8 cellular contexts compared by ENCODE assay signal in the genomic region with DNA sequence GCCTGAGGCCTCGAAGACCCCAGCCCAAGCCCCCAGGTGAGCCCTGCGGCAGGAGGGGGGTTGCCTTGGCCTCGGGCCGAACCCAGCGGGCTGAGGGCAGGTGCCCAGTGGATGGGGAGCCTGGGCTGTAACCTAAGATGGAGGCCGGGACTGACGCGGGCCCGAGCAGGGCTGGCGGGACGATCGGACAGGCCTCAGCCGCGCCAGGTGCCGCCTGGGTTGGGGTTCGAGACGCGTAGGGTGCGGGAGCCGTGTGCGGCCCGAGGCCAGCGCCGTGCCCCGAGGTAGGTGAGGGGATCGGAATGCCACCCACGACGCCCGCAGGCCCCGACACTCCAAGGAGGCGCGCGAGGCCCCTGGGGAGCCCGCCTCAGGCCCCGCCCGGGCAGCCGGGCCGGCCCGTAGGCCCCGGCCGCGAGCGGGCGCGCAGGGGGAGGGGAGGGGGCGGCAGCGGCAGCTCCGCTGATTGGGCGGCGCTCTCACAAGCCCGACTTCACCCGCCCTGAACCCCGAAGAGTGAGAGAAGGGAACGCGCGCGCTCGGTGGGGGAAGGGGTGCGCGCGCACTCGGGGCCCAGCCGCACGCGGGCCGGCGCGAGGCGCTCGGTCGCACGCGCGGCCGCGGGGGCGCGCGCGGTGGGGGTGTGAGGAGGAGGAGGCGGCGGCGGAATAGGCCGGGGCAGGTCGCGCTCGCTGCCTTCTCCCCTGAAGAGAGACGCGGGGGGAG. TPM values are rescaled to one million over a fixed set of nuclear protein-coding genes. Genes with fewer than 3 reads are reported as not detected.
DNase-seq lines count a peak whose midpoint lies in the region; ATAC-seq, FAIRE-seq and TF ChIP-seq lines count a peak whose summit lies in the region.

TSS of gene NSD1 (plus strand) at position 655 of the 726 bp plus-strand sequence. CDS start 1,331 bp downstream, outside the sequence.

- H3K23me2 ChIP-seq in H1 (ENCODE audit: low read depth, low read length): peaks cover 10% of the 10 kb centered on the region; the same call in 1 of the 2 replicates

- no peak within 1 kb of the TSS for H3K23ac ChIP-seq in H1 (ENCODE audit: insufficient read length)

- peaks cover 2% of the 10 kb centered on the region; the same call in 1 of the 2 replicates for H3K79me1 ChIP-seq in H1 (ENCODE audit: low read depth, low read length)

- TF ChIP-seq EP300 in H1 (IDR thresholded peaks at IDR 0.05; ENCODE audit: borderline replicate concordance in 1 of 2, low read depth in 2 of 2, low read length in 2 of 2): no peak; a peak in 1 of 3 replicates

- no peaks in the 10 kb centered on the region for H3K9me3 ChIP-seq in H1 (ENCODE audit: insufficient read depth in 2 of 2, low read depth in 1 of 2, low read length in 1 of 2)

- peaks cover 0 to 4% of the 10 kb centered on the region in 2 experiments for H4K20me1 ChIP-seq in H1 (replicated peaks in 1 of 2; ENCODE audit: control insufficient read depth in 1 of 2, insufficient read depth in 2 of 2, low read length in 2 of 2)

- peak within 1 kb of the TSS; percentile 99 for H4K8ac ChIP-seq in H1 (ENCODE audit: extremely low read depth, insufficient read depth, low read length)

- H3K18ac ChIP-seq in H1 (ENCODE audit: extremely low read depth, low read length): peak within 1 kb of the TSS; percentile 100

- no peak for FAIRE-seq in H1 (lab: Jason Lieb, UNC)

- peak within 1 kb of the TSS; percentile 95 to 99 (median 96) for H3K9ac ChIP-seq in H1 (replicated peaks in 1 of 4; ENCODE audit: extremely low read depth in 1 of 4, low read depth in 3 of 4, low read length in 3 of 4)

- 0% methylated on average over 21 of the region's 89 CpGs; no CpG with 5 or more reads in 1 of the 2 experiments for WGBS in H1 (ENCODE audit: extremely low coverage in 1 of 2, insufficient coverage in 1 of 2, insufficient read length in 1 of 2, insufficient replicate concordance in 2 of 2, low coverage in 1 of 2, low lambda C conversion rate in 2 of 2, missing lambda C conversion rate in 1 of 2), 2 experiments

- TF ChIP-seq RAD21 in H1 (IDR thresholded peaks at IDR 0.05 in 1 of 2, conservative IDR thresholded peaks at IDR 0.05 in 1 of 2; ENCODE audit: low read depth in 2 of 2, low read length in 2 of 2): no peak

- H2BK5ac ChIP-seq in H1 (ENCODE audit: low read depth, low read length): peak within 1 kb of the TSS; percentile 99

- H3K79me2 ChIP-seq in H1 (ENCODE audit: control insufficient read depth in 1 of 2, insufficient read depth in 2 of 2, low read length in 2 of 2): peaks cover 37 to 54% of the 10 kb centered on the region in 2 experiments

- peak within 1 kb of the TSS; percentile 52 for H2BK120ac ChIP-seq in H1 (replicated peaks; ENCODE audit: low read depth, low read length)

- peak within 1 kb of the TSS; percentile 72 for H2BK12ac ChIP-seq in H1 (ENCODE audit: low read depth, low read length)

- peak within 1 kb of the TSS; percentile 86; the same call in 1 of the 2 replicates for H2AK5ac ChIP-seq in H1 (ENCODE audit: low read depth, low read length)

- H3K27ac ChIP-seq in H1 (ENCODE audit: low read depth, low read length): peak within 1 kb of the TSS; percentile 98

- TF ChIP-seq CTCF in H1 (IDR thresholded peaks at IDR 0.05; ENCODE audit: control extremely low read depth in 1 of 3, insufficient read depth in 1 of 3, low read depth in 1 of 3, low read length in 3 of 3): no peak

- CTCF ChIA-PET in H1 (lab: Charles Lee; ENCODE audit: partially characterized antibody): interaction anchor here (1.2 to 8.1 kb wide), 2 partner anchors 20 to 168 kb away, joined by 4 to 77 read pairs; no protein-coding TSS in a partner anchor

- no peak within 1 kb of the TSS for H2AFZ ChIP-seq in H1 (ENCODE audit: low read length)

- peak; percentile 79 to 87 for TF ChIP-seq POLR2A in H1 (IDR thresholded peaks at IDR 0.05; ENCODE audit: control extremely low read depth in 1 of 2, low read depth in 2 of 2, low read length in 2 of 2)

- H3K27me3 ChIP-seq in H1 (replicated peaks in 1 of 4; ENCODE audit: control insufficient read depth in 3 of 4, extremely low read depth in 1 of 4, insufficient read depth in 3 of 4, low read length in 3 of 4): no peaks in the 10 kb centered on the region

- H3K14ac ChIP-seq in H1 (ENCODE audit: insufficient read length): no peak within 1 kb of the TSS

- POLR2A ChIA-PET in H1 (lab: Charles Lee; ENCODE audit: partially characterized antibody): interaction anchor here (0.7 to 14.2 kb wide), 37 partner anchors 9 to 574 kb away, joined by 3 to 139 read pairs (median 6); partner anchors contain the start of genes FGFR4, MXD3, PRELID1 and RAB24

- peak within 1 kb of the TSS; percentile 96 for H3K56ac ChIP-seq in H1 (replicated peaks; ENCODE audit: insufficient read length, low read depth, low read length)

- H3K4me2 ChIP-seq in H1 (ENCODE audit: insufficient read depth in 1 of 2, low read depth in 2 of 2, low read length in 2 of 2): peak within 1 kb of the TSS; percentile 74 to 88

- peaks cover 7 to 35% (median 24%) of the 10 kb centered on the region in 4 experiments for H3K36me3 ChIP-seq in H1 (ENCODE audit: control insufficient read depth in 2 of 4, insufficient read depth in 4 of 4, low read length in 3 of 4)

- peak within 1 kb of the TSS; percentile 100 for H4K5ac ChIP-seq in H1 (ENCODE audit: insufficient read length, low read depth, low read length)

- peak within 1 kb of the TSS; percentile 74 to 94 (median 80) for H3K4me3 ChIP-seq in H1 (ENCODE audit: extremely low read depth in 1 of 4, insufficient read depth in 2 of 4, low read depth in 3 of 4, low read length in 4 of 4)

- peaks cover 14 to 28% (median 21%) of the 10 kb centered on the region in 4 experiments for H3K4me1 ChIP-seq in H1 (replicated peaks in 1 of 4; ENCODE audit: control insufficient read depth in 3 of 4, insufficient read depth in 4 of 4, low read length in 3 of 4)

- 0 out of 2 replicates have a peak within 1 kb of the TSS, but pooled peaks have one; percentile 61 for H2BK15ac ChIP-seq in H1 (ENCODE audit: low read length)

- DNase-seq in A172 (ENCODE audit: low spot score) (peak; percentile 54), NCI-H510A treated with DMSO at 0.1 percent for 48 hours (lab: John Stamatoyannopoulos, UW) (peak; percentile 33), H1 (ENCODE audit: low read depth in 1 of 2, low spot score in 2 of 2) (peak; percentile 79 to 94), mesenteric fat pad (ENCODE audit: low spot score) (peak; percentile 95)
- peak; percentile 76 to 83 for DNase-seq in activated CD8-positive, alpha-beta memory T cell treated with anti-CD3 and anti-CD28 coated beads for 4 hours (ENCODE audit: low read depth in 2 of 2)
- peak; percentile 86 for DNase-seq in stimulated activated CD8-positive, alpha-beta memory T cell treated with anti-CD3 and anti-CD28 coated beads, Interleukin-12 subunit alpha, Interleukin-12 subunit beta, amount 100 ng/mL, for 4 hours (ENCODE audit: low read depth)

- H3K4ac ChIP-seq in H1 (replicated peaks; ENCODE audit: insufficient read length, low read depth, low read length): peak within 1 kb of the TSS; percentile 99

- ATAC-seq in GM18519 (IDR thresholded peaks at IDR 0.05; ENCODE audit: low FRiP score, unreplicated experiment): peak; percentile 39
- peak; percentile 55 for ATAC-seq in HG03039 (IDR thresholded peaks at IDR 0.05; ENCODE audit: unreplicated experiment)

- peak within 1 kb of the TSS; percentile 100 for H4K91ac ChIP-seq in H1 (replicated peaks; ENCODE audit: insufficient read length, low read length)

- no peak within 1 kb of the TSS for H2BK20ac ChIP-seq in H1 (ENCODE audit: low read length)

TF ChIP-seq in H1, 55 proteins besides CTCF, POLR2A, EP300 and RAD21 (continues in another document):
- TF ChIP-seq PHF8 (conservative IDR thresholded peaks at IDR 0.05; ENCODE audit: low read depth, low read length) (peak; percentile 65), TCF12 (IDR thresholded peaks at IDR 0.05; ENCODE audit: low read depth, low read length) (0 out of 2 replicates have a peak, but pooled peaks have one; percentile 27), SIX5 (IDR thresholded peaks at IDR 0.05; ENCODE audit: low read depth, low read length) (no peak), BRCA1 (IDR thresholded peaks at IDR 0.05; ENCODE audit: low read depth, low read length) (no peak), SIN3A (conservative IDR thresholded peaks at IDR 0.05 in 1 of 2, IDR thresholded peaks at IDR 0.05 in 1 of 2; ENCODE audit: low read depth in 1 of 2, low read length in 2 of 2) (no peak), TEAD4 (IDR thresholded peaks at IDR 0.05; ENCODE audit: low read depth, low read length) (no peak), ZNF274 (IDR thresholded peaks at IDR 0.05; ENCODE audit: borderline replicate concordance, extremely low read depth, low read length) (no peak), BCL11A (IDR thresholded peaks at IDR 0.05; ENCODE audit: low read depth in 2 of 2, low read length in 2 of 2) (no peak), TAF1 (IDR thresholded peaks at IDR 0.05; ENCODE audit: low read depth, low read length) (peak; percentile 4), TBP (IDR thresholded peaks at IDR 0.05; ENCODE audit: low read depth, low read length) (peak; percentile 7), KDM5A (IDR thresholded peaks at IDR 0.05; ENCODE audit: low read length) (no peak), YY1 (IDR thresholded peaks at IDR 0.05; ENCODE audit: low read depth, low read length) (peak; percentile 91), POLR2AphosphoS5 (IDR thresholded peaks at IDR 0.05; ENCODE audit: low read depth, low read length) (peak; percentile 31), SUZ12 (IDR thresholded peaks at IDR 0.05; ENCODE audit: low read length) (no peak), CREB1 (IDR thresholded peaks at IDR 0.05) (peak; percentile 23; the same call in 1 of the 2 replicates), CBX8 (IDR thresholded peaks at IDR 0.05; ENCODE audit: borderline replicate concordance, low read depth, low read length) (no peak)
- TF ChIP-seq, protein P1, sequence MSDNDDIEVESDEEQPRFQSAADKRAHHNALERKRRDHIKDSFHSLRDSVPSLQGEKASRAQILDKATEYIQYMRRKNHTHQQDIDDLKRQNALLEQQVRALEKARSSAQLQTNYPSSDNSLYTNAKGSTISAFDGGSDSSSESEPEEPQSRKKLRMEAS (IDR thresholded peaks at IDR 0.05): peak; percentile 11; the same call in 1 of the 2 replicates

RNA-seq across cellular contexts. Expression of gene NSD1, which starts in this region (rescaled TPM):
- 39.9 and 48.6 TPM in 2 replicates for total RNA-seq in A172 (2014; rRNA removed; shearing (Covaris generic))
- 165 and 168 TPM in 2 replicates for total RNA-seq in H1 (2021; fragmentation: NEBNext Ultra II Directional; extraction: Animal tissue kit (Norgen Biotek cat#: 25700))
- 21.1 and 22.8 TPM in 2 replicates for polyA plus RNA-seq in H1 (2011; rRNA removed)
- polyA plus RNA-seq in H1 (2011; cell fraction: cytosol; rRNA removed): 25.6 TPM
- polyA plus RNA-seq in H1 (2011; cell fraction: nucleus; rRNA removed): 53.7 TPM
- polyA plus RNA-seq in H1 (2012, experiment 1 of 2): 32.3 to 43.6 TPM (median 38.1 TPM) in 4 replicates
- polyA plus RNA-seq in H1 (2012, experiment 2 of 2): 2.6 TPM
- polyA plus RNA-seq in H1 (2013, experiment 1 of 2): 29.8 TPM
- 29.7 TPM for polyA plus RNA-seq in H1 (2013, experiment 2 of 2)
- 116 and 150 TPM in 2 replicates for polyA minus RNA-seq in H1 (2011; rRNA and poly(A)+ RNA removed)
- 81.3 TPM for polyA minus RNA-seq in H1 (2011; cell fraction: cytosol; rRNA and poly(A)+ RNA removed)
- 206 TPM for polyA minus RNA-seq in H1 (2011; cell fraction: nucleus; rRNA and poly(A)+ RNA removed)
- total RNA-seq in mesenteric fat pad: 74.6 TPM

Comparison
In these comparisons a context has a peak if more than half of its experiments do, and no peak if none do; other contexts are left out.
1. Peak in every context shown above with its lines: DNase-seq, ATAC-seq, H3K4me3 ChIP-seq and H3K27ac ChIP-seq.
2. DNase-seq: peak in every context shown above with its lines; median percentile 95 in mesenteric fat pad; 86 in H1; 86 in stimulated activated CD8-positive, alpha-beta memory T cell treated with anti-CD3 and anti-CD28 coated beads, Interleukin-12 subunit alpha, Interleukin-12 subunit beta, amount 100 ng/mL, for 4 hours; 80 in activated CD8-positive, alpha-beta memory T cell treated with anti-CD3 and anti-CD28 coated beads for 4 hours; 54 in A172; 33 in NCI-H510A treated with DMSO at 0.1 percent for 48 hours.